18 cellular contexts compared by ENCODE assay signal in the genomic region with DNA sequence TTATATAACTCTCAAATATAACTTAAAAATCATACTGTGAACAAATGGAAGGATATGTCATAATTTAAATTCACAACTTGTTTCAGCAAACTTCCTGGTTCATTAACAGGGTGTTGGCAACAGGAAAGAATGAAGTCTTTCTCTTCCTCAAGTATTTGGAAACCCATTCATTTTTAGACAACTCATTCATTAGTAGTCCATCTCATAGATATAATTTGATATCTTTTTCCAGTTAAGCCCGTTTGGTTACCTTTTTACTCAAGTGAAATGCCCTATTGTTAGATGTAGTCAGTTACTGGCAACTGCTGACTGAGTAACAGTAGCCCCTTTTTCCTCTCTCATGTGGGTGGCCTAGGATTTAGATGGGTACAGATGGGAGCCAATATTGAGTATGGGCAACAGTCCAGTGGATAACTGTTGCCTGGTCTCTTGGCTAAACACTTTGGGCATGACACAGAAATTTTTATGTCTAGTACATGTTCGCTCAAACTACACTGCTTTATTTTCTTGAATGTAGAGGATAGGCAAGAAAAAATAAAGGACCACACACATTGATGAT. TPM values are rescaled to one million over a fixed set of nuclear protein-coding genes. Genes with fewer than 3 reads are reported as not detected.
DNase-seq lines count a peak whose midpoint lies in the region; ATAC-seq and TF ChIP-seq lines count a peak whose summit lies in the region.
"Had no signal": no experiment of that assay in that cellular context is flagged by ENCODE, and none has a peak within 500 bp of the region (broad histone marks: within the 10 kb centered on the region; RNA-seq: fewer than 3 reads in every experiment).

No MANE protein-coding gene starts in this region.

- intact Hi-C loops in activated CD4-positive, alpha-beta memory T cell treated with anti-CD3 and anti-CD28 coated beads for 36 hours (cut with micrococcal nuclease) = no loop called here

- H3K27me3 ChIP-seq in WERI-Rb-1 (ENCODE audit: insufficient read depth, low read depth, severe bottlenecking) = no peaks in the 10 kb centered on the region

- peak overlapping the region; percentile 3 for H3K4me3 Mint-ChIP-seq in type B pancreatic cell
- no peak overlapping the region for H3K4me3 Mint-ChIP-seq in activated CD4-positive, alpha-beta memory T cell treated with anti-CD3 and anti-CD28 coated beads for 36 hours

- CTCF ChIA-PET in activated CD4-positive, alpha-beta memory T cell treated with anti-CD3 and anti-CD28 coated beads for 36 hours (lab: Charles Lee) = no interaction called here

- H3K27me3 Mint-ChIP-seq in type B pancreatic cell = no peaks in the 10 kb centered on the region
- no peaks in the 10 kb centered on the region for H3K27me3 Mint-ChIP-seq in activated CD4-positive, alpha-beta memory T cell treated with anti-CD3 and anti-CD28 coated beads for 36 hours

- POLR2A ChIA-PET in activated CD4-positive, alpha-beta memory T cell treated with anti-CD3 and anti-CD28 coated beads for 36 hours (lab: Charles Lee) = no interaction called here

- H3K36me3 ChIP-seq in WERI-Rb-1 = peaks cover 4% of the 10 kb centered on the region
- H3K36me3 ChIP-seq: HAP-1 had no signal

- H3K27ac ChIP-seq in WERI-Rb-1 = no peak overlapping the region
- H3K27ac ChIP-seq: C4-2B, KMS-11 had no signal

- H3K9me3 ChIP-seq in WERI-Rb-1 (ENCODE audit: severe bottlenecking) = no peaks in the 10 kb centered on the region
- H3K9me3 ChIP-seq: HAP-1 had no signal

- no peaks in the 10 kb centered on the region for H3K9me3 Mint-ChIP-seq in type B pancreatic cell
- no peaks in the 10 kb centered on the region for H3K9me3 Mint-ChIP-seq in activated CD4-positive, alpha-beta memory T cell treated with anti-CD3 and anti-CD28 coated beads for 36 hours

- TF ChIP-seq CTCF in type B pancreatic cell (conservative IDR thresholded peaks at IDR 0.05) (no peak), WERI-Rb-1 (IDR thresholded peaks at IDR 0.05; ENCODE audit: low read depth, low read length) (no peak)

- peak overlapping the region; percentile 6 for H3K27ac Mint-ChIP-seq in type B pancreatic cell
- H3K27ac Mint-ChIP-seq in activated CD4-positive, alpha-beta memory T cell treated with anti-CD3 and anti-CD28 coated beads for 36 hours = no peak overlapping the region

- no peak for ATAC-seq in GM19397 (IDR thresholded peaks at IDR 0.05; ENCODE audit: unreplicated experiment)

- DNase-seq in GF-D8 (lab: John Stamatoyannopoulos, UW) (peak; percentile 13), RPMI7951 (ENCODE audit: low read depth) (peak; percentile 57), foreskin melanocyte (peak; percentile 20), type B pancreatic cell (ENCODE audit: extremely low spot score, unreplicated experiment) (no peak), WERI-Rb-1 (no peak)
- no peak for DNase-seq in activated CD4-positive, alpha-beta memory T cell treated with anti-CD3 and anti-CD28 coated beads for 36 hours
- DNase-seq: ACHN, DMS 273 treated with DMSO at 0.1 percent for 48 hours, DND-41, NCI-H1436 treated with DMSO at 0.1 percent for 48 hours, NCI-H2029, NCI-H2171 treated with DMSO at 0.1 percent for 48 hours, NCI-H69, SHP77 had no signal

- H3K4me1 Mint-ChIP-seq in type B pancreatic cell (ENCODE audit: unreplicated experiment) = no peaks in the 10 kb centered on the region
- peaks cover 5% of the 10 kb centered on the region for H3K4me1 Mint-ChIP-seq in activated CD4-positive, alpha-beta memory T cell treated with anti-CD3 and anti-CD28 coated beads for 36 hours (ENCODE audit: low read depth)

- no peak overlapping the region for H3K4me3 ChIP-seq in WERI-Rb-1 (ENCODE audit: low read depth, low read length)
- H3K4me3 ChIP-seq: HAP-1 had no signal

- H3K36me3 Mint-ChIP-seq in type B pancreatic cell = no peaks in the 10 kb centered on the region
- H3K36me3 Mint-ChIP-seq in activated CD4-positive, alpha-beta memory T cell treated with anti-CD3 and anti-CD28 coated beads for 36 hours = no peaks in the 10 kb centered on the region

RNA-seq across cellular contexts. Expression of a gene that starts 4.6 kb away (rescaled TPM):
- 243 and 267 TPM in 2 replicates for total RNA-seq in RPMI7951 (2014; rRNA removed; shearing (Covaris generic))
- 76.6 and 113 TPM in 2 replicates for total RNA-seq in type B pancreatic cell (ENCODE audit: low replicate concordance)
- total RNA-seq in activated CD4-positive, alpha-beta memory T cell treated with anti-CD3 and anti-CD28 coated beads for 36 hours = 100 to 1,000 TPM; 113 to 119 TPM

Comparison
In these comparisons a context has a peak if more than half of its experiments do, and no peak if none do; other contexts are left out.
1. DNase-seq: peak in GF-D8 (single experiment), RPMI7951 (single experiment) and foreskin melanocyte (single experiment); none in type B pancreatic cell (single experiment), WERI-Rb-1 (single experiment) and activated CD4-positive, alpha-beta memory T cell treated with anti-CD3 and anti-CD28 coated beads for 36 hours (single experiment).